ENCODE assay signal across 15 cellular contexts in genomic region chr2:1729264-1729663, GRCh38. TPM values are rescaled to one million over a fixed set of nuclear protein-coding genes. Genes with fewer than 3 reads are reported as not detected.
DNase-seq lines count a peak whose midpoint lies in the region; ATAC-seq and TF ChIP-seq lines count a peak whose summit lies in the region.
"Had no signal": no experiment of that assay in that cellular context is flagged by ENCODE, and none has a peak within 500 bp of the region (broad histone marks: within the 10 kb centered on the region; RNA-seq: fewer than 3 reads in every experiment).

No MANE protein-coding gene starts in this region.

- H3K36me3 ChIP-seq in SK-N-SH (replicated peaks in 1 of 2; ENCODE audit: control insufficient read depth in 1 of 2, insufficient read depth in 2 of 2, low read length in 1 of 2) (peaks cover 2 to 15% of the 10 kb centered on the region in 2 experiments), tibial artery (no peaks in the 10 kb centered on the region), mucosa of descending colon (ENCODE audit: low read depth) (no peaks in the 10 kb centered on the region)
- H3K36me3 ChIP-seq: HAP-1, right lobe of liver had no signal

- H3K36me3 Mint-ChIP-seq in nephron (ENCODE audit: low read depth): peaks cover 38% of the 10 kb centered on the region
- H3K36me3 Mint-ChIP-seq: activated naive CD8-positive, alpha-beta T cell; CD8-positive, alpha-beta memory T cell had no signal

- H3K9me2 ChIP-seq in SK-N-SH: no peaks in the 10 kb centered on the region

- CTCF ChIA-PET in SK-N-SH (lab: Yijun Ruan, JAX): interaction anchor here (1.0 to 2.8 kb wide), 7 partner anchors 9 to 138 kb away, joined by 3 to 10 read pairs (median 7); no protein-coding TSS in a partner anchor

- H3K27ac Mint-ChIP-seq in nephron: peak overlapping the region; percentile 73 to 85 (median 83)
- H3K27ac Mint-ChIP-seq: activated B cell treated with CpG ODN at 0.5 μM for 24 hours; activated naive CD8-positive, alpha-beta T cell; CD8-positive, alpha-beta memory T cell had no signal

- no peak for TF ChIP-seq RAD21 in SK-N-SH (IDR thresholded peaks at IDR 0.05; ENCODE audit: low read length)

- H3K4me1 Mint-ChIP-seq in nephron: peaks cover 62% of the 10 kb centered on the region
- H3K4me1 Mint-ChIP-seq: activated B cell treated with CpG ODN at 0.5 μM for 24 hours; stimulated activated naive CD8-positive, alpha-beta T cell treated with anti-CD3 and anti-CD28 coated beads, Interleukin-15, amount 100 ng/mL, for 72 hours had no signal

- peaks cover 40% of the 10 kb centered on the region for H3F3A ChIP-seq in SK-N-SH (replicated peaks; ENCODE audit: insufficient read depth)

- peaks cover 89% of the 10 kb centered on the region for H3K79me2 ChIP-seq in SK-N-SH (ENCODE audit: insufficient read depth)

- ATAC-seq in SK-N-SH treated with all-trans-retinoic acid at 6 μM for 48 hours (no peak), GM21619 (IDR thresholded peaks at IDR 0.05; ENCODE audit: unreplicated experiment) (no peak), mucosa of descending colon (no peak)
- ATAC-seq: stimulated activated naive CD8-positive, alpha-beta T cell treated with anti-CD3 and anti-CD28 coated beads, Interleukin-15, amount 100 ng/mL, for 72 hours had no signal

- TF ChIP-seq EP300 in SK-N-SH (IDR thresholded peaks at IDR 0.05; ENCODE audit: borderline replicate concordance in 1 of 2, low read depth in 1 of 2, low read length in 1 of 2): no peak

- H3K4me2 ChIP-seq in SK-N-SH: peak overlapping the region; percentile 78

- POLR2A ChIA-PET in SK-N-SH (lab: Yijun Ruan, JAX): interaction anchor here (1.3 kb wide), 1 partner anchor 18 kb away, joined by 3 read pairs; no protein-coding TSS in a partner anchor

- TF ChIP-seq CTCF in SK-N-SH (IDR thresholded peaks at IDR 0.05) (no peak), coronary artery (IDR thresholded peaks at IDR 0.05) (no peak), nephron (IDR thresholded peaks at IDR 0.05; ENCODE audit: unreplicated experiment in 3 of 3) (no peak), tibial artery (IDR thresholded peaks at IDR 0.05) (no peak), mucosa of descending colon (IDR thresholded peaks at IDR 0.05) (no peak)

- no peaks in the 10 kb centered on the region for H3K9me3 ChIP-seq in SK-N-SH
- H3K9me3 ChIP-seq in tibial artery: no peaks in the 10 kb centered on the region
- H3K9me3 ChIP-seq in mucosa of descending colon: no peaks in the 10 kb centered on the region
- H3K9me3 ChIP-seq: HAP-1, right lobe of liver had no signal

- no peak overlapping the region for H2AFZ ChIP-seq in SK-N-SH (ENCODE audit: low read depth)

- no peaks in the 10 kb centered on the region for H3K27me3 Mint-ChIP-seq in nephron (ENCODE audit: low read depth)
- H3K27me3 Mint-ChIP-seq: activated B cell treated with CpG ODN at 0.5 μM for 24 hours; activated naive CD8-positive, alpha-beta T cell; CD8-positive, alpha-beta memory T cell had no signal

- H3K4me3 ChIP-seq in SK-N-SH (ENCODE audit: low read depth in 2 of 2, low read length in 1 of 2): peak overlapping the region in 1 of 2 experiments; percentile 14; a peak in 1 of 4 replicates
- H3K4me3 ChIP-seq in coronary artery: peak overlapping the region; percentile 25
- no peak overlapping the region for H3K4me3 ChIP-seq in tibial artery
- no peak overlapping the region for H3K4me3 ChIP-seq in mucosa of descending colon
- H3K4me3 ChIP-seq: HAP-1, right lobe of liver had no signal

- H3K27me3 ChIP-seq in SK-N-SH (ENCODE audit: insufficient read depth): no peaks in the 10 kb centered on the region
- no peaks in the 10 kb centered on the region for H3K27me3 ChIP-seq in tibial artery
- H3K27me3 ChIP-seq: right lobe of liver had no signal

- DNase-seq in SK-N-SH: no peak
- no peak for DNase-seq in coronary artery (ENCODE audit: low spot score)
- DNase-seq in tibial artery: no peak
- DNase-seq in SIG-M5 (lab: John Stamatoyannopoulos, UW): no peak
- DNase-seq in mucosa of descending colon: no peak
- DNase-seq: 8988T; activated B cell treated with CpG ODN at 0.5 μM for 24 hours; CD8-positive, alpha-beta memory T cell had no signal

- H3K4me1 ChIP-seq in SK-N-SH (ENCODE audit: control insufficient read depth in 1 of 2, insufficient read depth in 2 of 2, low read depth in 1 of 2, low read length in 1 of 2): peaks cover 47 to 62% of the 10 kb centered on the region in 2 experiments
- peaks cover 7 to 65% (median 44%) of the 10 kb centered on the region in 4 donors for H3K4me1 ChIP-seq in tibial artery
- no peaks in the 10 kb centered on the region for H3K4me1 ChIP-seq in mucosa of descending colon (ENCODE audit: low read depth)
- H3K4me1 ChIP-seq: HAP-1, right lobe of liver had no signal

- H3K27ac ChIP-seq in SK-N-SH (ENCODE audit: low read depth in 2 of 2, low read length in 1 of 2) (peak overlapping the region; percentile 98 to 100), coronary artery (peak overlapping the region; percentile 82 to 93), tibial artery (peak overlapping the region; percentile 55 to 80)

- peak overlapping the region; percentile 80 for H3K9ac ChIP-seq in SK-N-SH

- H4K20me1 ChIP-seq in SK-N-SH (ENCODE audit: insufficient read depth): no peaks in the 10 kb centered on the region

- peaks cover 14% of the 10 kb centered on the region for H3K9me3 Mint-ChIP-seq in nephron
- H3K9me3 Mint-ChIP-seq: activated B cell treated with CpG ODN at 0.5 μM for 24 hours; stimulated activated naive CD8-positive, alpha-beta T cell treated with anti-CD3 and anti-CD28 coated beads, Interleukin-15, amount 100 ng/mL, for 72 hours had no signal

- peak overlapping the region; percentile 43 to 71 (median 56) for H3K4me3 Mint-ChIP-seq in nephron
- H3K4me3 Mint-ChIP-seq: activated B cell treated with CpG ODN at 0.5 μM for 24 hours; activated naive CD8-positive, alpha-beta T cell; stimulated activated naive CD8-positive, alpha-beta T cell treated with anti-CD3 and anti-CD28 coated beads, Interleukin-15, amount 100 ng/mL, for 72 hours had no signal

- intact Hi-C loops in tibial artery (cut with DNase I; ENCODE audit: low total_unique reads) (no loop called here), mucosa of descending colon (cut with DNase I, micrococcal nuclease) (no loop called here)

- 37% methylated on average over 7 of the region's 7 CpGs for WGBS in SK-N-SH (ENCODE audit: low lambda C conversion rate)

TF ChIP-seq in SK-N-SH, 30 proteins besides CTCF, POLR2A, EP300 and RAD21:
- no peak for TF ChIP-seq MAX (IDR thresholded peaks at IDR 0.05; ENCODE audit: low read depth)
- TF ChIP-seq MEF2A (IDR thresholded peaks at IDR 0.05; ENCODE audit: borderline replicate concordance, low read depth): no peak
- no peak for TF ChIP-seq GATA2 (CRISPR knock-in tag; IDR thresholded peaks at IDR 0.05)
- no peak for TF ChIP-seq GABPA (IDR thresholded peaks at IDR 0.05; ENCODE audit: low read depth)
TF ChIP-seq in SK-N-SH: peak in this region for 0.

TF ChIP-seq in SK-N-SH treated with all-trans-retinoic acid at 6 μM for 48 hours, 23 proteins besides CTCF, POLR2A, EP300 and RAD21 (continues in another document):
- no peak for TF ChIP-seq ESRRG (CRISPR knock-in tag; IDR thresholded peaks at IDR 0.05)
- no peak for TF ChIP-seq PATZ1 (CRISPR knock-in tag; IDR thresholded peaks at IDR 0.05; ENCODE audit: borderline replicate concordance)
- no peak for TF ChIP-seq PPARA (CRISPR knock-in tag; IDR thresholded peaks at IDR 0.05; ENCODE audit: borderline replicate concordance)
- no peak for TF ChIP-seq TSHZ2 (CRISPR knock-in tag; IDR thresholded peaks at IDR 0.05)
- TF ChIP-seq SNAI2 (CRISPR knock-in tag; IDR thresholded peaks at IDR 0.05): no peak

RNA-seq across cellular contexts. Expression of gene PXDN, which starts 15.1 kb away (rescaled TPM):
- polyA plus RNA-seq in SK-N-SH (2012; rRNA removed): 76.8 and 146 TPM in 2 replicates
- polyA plus RNA-seq in SK-N-SH (2012; cell fraction: cytosol; rRNA removed): 105 and 143 TPM in 2 replicates
- 193 and 256 TPM in 2 replicates for polyA plus RNA-seq in SK-N-SH (2012; cell fraction: nucleus; rRNA removed)
- 10 to 100 TPM in 2 of 3 donors, 1 to 10 TPM in 1; 9.3 to 52.4 (median 11.9) TPM for total RNA-seq in mucosa of descending colon
